Comparison of ENCODE assay signal across 14 cellular contexts in genomic region chr18:23938046-23938756, GRCh38.
A peak's percentile ranks its signal among the peaks of the same experiment; 100 is the strongest.
DNase-seq lines count a peak whose midpoint lies in the region; ATAC-seq and TF ChIP-seq lines count a peak whose summit lies in the region.
"Had no signal": no experiment of that assay in that cellular context is flagged by ENCODE, and none has a peak within 500 bp of the region (broad histone marks: within the 10 kb centered on the region; RNA-seq: fewer than 3 reads in every experiment).

No MANE protein-coding gene starts in this region.

- DNase-seq in A172 (ENCODE audit: low spot score): peak; percentile 10
- peak; percentile 29 for DNase-seq in GM13977 (ENCODE audit: low spot score)
- peak; percentile 10 for DNase-seq in activated naive CD8-positive, alpha-beta T cell treated with anti-CD3 and anti-CD28 coated beads for 36 hours
- DNase-seq in A673 (ENCODE audit: low spot score): no peak
- DNase-seq in endothelial cell (ENCODE audit: low spot score): no peak
- no peak for DNase-seq in MG63
- DNase-seq in cerebellar nuclear complex (lab: John Stamatoyannopoulos, UW): no peak
- DNase-seq: AML-193, NCI-H1105, NCI-H524, posterior cingulate gyrus, Right ventricle myocardium superior had no signal

- no TSS peak for BruUV-seq in A673 (replicated peaks; lab: Mats Ljungman, UMichigan)

- H3K27me3 ChIP-seq in A673 (replicated peaks; ENCODE audit: insufficient read depth, low read depth, low read length, poor library complexity) (no peaks in the 10 kb centered on the region), MG63 (no peaks in the 10 kb centered on the region)

- no peak overlapping the region for H3K27ac ChIP-seq in A673 (ENCODE audit: low read depth, low read length, poor library complexity, severe bottlenecking)

- no peaks in the 10 kb centered on the region for H3K9me3 Mint-ChIP-seq in activated naive CD8-positive, alpha-beta T cell treated with anti-CD3 and anti-CD28 coated beads for 36 hours
- no peaks in the 10 kb centered on the region for H3K9me3 Mint-ChIP-seq in endothelial cell (ENCODE audit: unreplicated experiment)
- H3K9me3 Mint-ChIP-seq: activated naive CD4-positive, alpha-beta T cell treated with anti-CD3 and anti-CD28 coated beads, Interleukin-2, amount 50 U/mL, for 24 hours had no signal

- H3K36me3 ChIP-seq in A673 (ENCODE audit: insufficient read depth, low read length, poor library complexity, severe bottlenecking): no peaks in the 10 kb centered on the region
- H3K36me3 ChIP-seq in MG63: peaks cover 5% of the 10 kb centered on the region

- no peak overlapping the region for H3K27ac Mint-ChIP-seq in activated naive CD8-positive, alpha-beta T cell treated with anti-CD3 and anti-CD28 coated beads for 36 hours
- no peak overlapping the region for H3K27ac Mint-ChIP-seq in endothelial cell (ENCODE audit: unreplicated experiment)
- H3K27ac Mint-ChIP-seq: activated naive CD4-positive, alpha-beta T cell treated with anti-CD3 and anti-CD28 coated beads, Interleukin-2, amount 50 U/mL, for 24 hours had no signal

- CTCF ChIA-PET in A673 (lab: Charles Lee): no interaction called here

- H3K4me3 Mint-ChIP-seq in activated naive CD8-positive, alpha-beta T cell treated with anti-CD3 and anti-CD28 coated beads for 36 hours: no peak overlapping the region
- no peak overlapping the region for H3K4me3 Mint-ChIP-seq in endothelial cell (ENCODE audit: unreplicated experiment)
- H3K4me3 Mint-ChIP-seq: activated naive CD4-positive, alpha-beta T cell treated with anti-CD3 and anti-CD28 coated beads, Interleukin-2, amount 50 U/mL, for 24 hours had no signal

- H3K9me3 ChIP-seq in A673 (ENCODE audit: low read depth, low read length, poor library complexity, severe bottlenecking) (no peaks in the 10 kb centered on the region), MG63 (no peaks in the 10 kb centered on the region)

- H3K4me1 ChIP-seq in A673 (ENCODE audit: insufficient read depth, low read length, poor library complexity, severe bottlenecking): no peaks in the 10 kb centered on the region

- intact Hi-C loops in A673 (cut with micrococcal nuclease; ENCODE audit: unreplicated experiment): no loop called here

- no peak overlapping the region for H3K4me3 ChIP-seq in A673 (ENCODE audit: low read depth, low read length, poor library complexity, severe bottlenecking)
- H3K4me3 ChIP-seq in MG63: no peak overlapping the region

- peak; percentile 58 for ATAC-seq in HG03175 (IDR thresholded peaks at IDR 0.05; ENCODE audit: unreplicated experiment)

- H3K27me3 Mint-ChIP-seq in activated naive CD8-positive, alpha-beta T cell treated with anti-CD3 and anti-CD28 coated beads for 36 hours: peaks cover 3% of the 10 kb centered on the region
- peaks cover 8% of the 10 kb centered on the region for H3K27me3 Mint-ChIP-seq in endothelial cell (ENCODE audit: unreplicated experiment)
- H3K27me3 Mint-ChIP-seq: activated naive CD4-positive, alpha-beta T cell treated with anti-CD3 and anti-CD28 coated beads, Interleukin-2, amount 50 U/mL, for 24 hours had no signal

- POLR2A ChIA-PET in A673 (lab: Charles Lee; ENCODE audit: low non-redundant PET): no interaction called here

- TF ChIP-seq CTCF in GM13977 (IDR thresholded peaks at IDR 0.05; ENCODE audit: extremely low read depth, insufficient read depth, missing control alignments): no peak
- no peak for TF ChIP-seq CTCF in A673 (conservative IDR thresholded peaks at IDR 0.05; ENCODE audit: low read depth, low read length)
- no peak for TF ChIP-seq CTCF in endothelial cell (IDR thresholded peaks at IDR 0.05; ENCODE audit: unreplicated experiment)

- H3K4me1 Mint-ChIP-seq in activated naive CD8-positive, alpha-beta T cell treated with anti-CD3 and anti-CD28 coated beads for 36 hours: peaks cover 49% of the 10 kb centered on the region
- no peaks in the 10 kb centered on the region for H3K4me1 Mint-ChIP-seq in endothelial cell (ENCODE audit: unreplicated experiment)

- H3K36me3 Mint-ChIP-seq in activated naive CD8-positive, alpha-beta T cell treated with anti-CD3 and anti-CD28 coated beads for 36 hours: no peaks in the 10 kb centered on the region
- H3K36me3 Mint-ChIP-seq in endothelial cell (ENCODE audit: low read depth, unreplicated experiment): no peaks in the 10 kb centered on the region
- H3K36me3 Mint-ChIP-seq: activated naive CD4-positive, alpha-beta T cell treated with anti-CD3 and anti-CD28 coated beads, Interleukin-2, amount 50 U/mL, for 24 hours had no signal

- in situ Hi-C loops in GM13977 (cut with MboI; ENCODE audit: low pct_unique_long_range_greater_than_20kb, low sequenced_read_pairs, unreplicated experiment): no loop called here

Comparison
In these comparisons a context has a peak if more than half of its experiments do, and no peak if none do; other contexts are left out.
1. DNase-seq: peak in A172 (single experiment), GM13977 (single experiment) and activated naive CD8-positive, alpha-beta T cell treated with anti-CD3 and anti-CD28 coated beads for 36 hours (single experiment); none in A673 (single experiment), endothelial cell (single experiment), MG63 (single experiment) and cerebellar nuclear complex (0 of 2).